10 cellular contexts compared by ENCODE assay signal in genomic region chr5:67301285-67301904, GRCh38.
DNase-seq lines count a peak whose midpoint lies in the region; ATAC-seq and TF ChIP-seq lines count a peak whose summit lies in the region.
"Had no signal": no experiment of that assay in that cellular context is flagged by ENCODE, and none has a peak within 500 bp of the region (broad histone marks: within the 10 kb centered on the region; RNA-seq: fewer than 3 reads in every experiment).

No MANE protein-coding gene starts in this region.

- H3K4me1 Mint-ChIP-seq in CD14-positive monocyte = peaks cover 56% of the 10 kb centered on the region
- H3K4me1 Mint-ChIP-seq in immature natural killer cell = peaks cover 30 to 31% of the 10 kb centered on the region in 2 donors
- H3K4me1 Mint-ChIP-seq in activated CD8-positive, alpha-beta memory T cell treated with anti-CD3 and anti-CD28 coated beads, Interleukin-2, amount 10 ng/mL, durations not matched to agents 7 days and 5 days = peaks cover 6% of the 10 kb centered on the region

- CTCF ChIA-PET in activated CD8-positive, alpha-beta memory T cell treated with anti-CD3 and anti-CD28 coated beads, Interleukin-2, amount 10 ng/mL, durations not matched to agents 7 days and 5 days (lab: Charles Lee) = no interaction called here

- H3K27ac Mint-ChIP-seq in CD14-positive monocyte (peak overlapping the region; percentile 61 to 87 (median 82)), immature natural killer cell (peak overlapping the region in 1 of 6 donors; percentile 18)
- no peak overlapping the region for H3K27ac Mint-ChIP-seq in activated CD8-positive, alpha-beta memory T cell treated with anti-CD3 and anti-CD28 coated beads, Interleukin-2, amount 10 ng/mL, durations not matched to agents 7 days and 5 days
- H3K27ac Mint-ChIP-seq: dendritic cell treated with granulocyte-macrophage colony-stimulating factor and Interleukin-4, amounts not matched to agents 40 ng/mL and 50 ng/mL, for 4 days had no signal

- peaks cover 0 to 2% (median 1%) of the 10 kb centered on the region in 3 donors for H3K27me3 Mint-ChIP-seq in CD14-positive monocyte (ENCODE audit: low read depth in 3 of 3)
- peaks cover 0 to 6% (median 5%) of the 10 kb centered on the region in 3 donors for H3K27me3 Mint-ChIP-seq in immature natural killer cell (ENCODE audit: low read depth in 3 of 3)
- peaks cover 3% of the 10 kb centered on the region for H3K27me3 Mint-ChIP-seq in activated CD8-positive, alpha-beta memory T cell treated with anti-CD3 and anti-CD28 coated beads, Interleukin-2, amount 10 ng/mL, durations not matched to agents 7 days and 5 days
- H3K27me3 Mint-ChIP-seq: dendritic cell treated with granulocyte-macrophage colony-stimulating factor and Interleukin-4, amounts not matched to agents 40 ng/mL and 50 ng/mL, for 4 days had no signal

- DNase-seq in CD14-positive monocyte (ENCODE audit: low spot score) (peak; percentile 72), fibroblast of peridontal ligament (ENCODE audit: extremely low read depth) (peak; percentile 90), pons (ENCODE audit: low spot score) (peak; percentile 29), NCI-H1436 (lab: John Stamatoyannopoulos, UW) (no peak), immature natural killer cell (no peak)
- DNase-seq in activated CD8-positive, alpha-beta memory T cell treated with anti-CD3 and anti-CD28 coated beads, Interleukin-2, amount 10 ng/mL, durations not matched to agents 7 days and 5 days = no peak
- DNase-seq: T-helper 1 cell had no signal

- no peak overlapping the region for H3K4me3 Mint-ChIP-seq in CD14-positive monocyte
- peak overlapping the region in 1 of 5 donors; percentile 14 for H3K4me3 Mint-ChIP-seq in immature natural killer cell
- no peak overlapping the region for H3K4me3 Mint-ChIP-seq in activated CD8-positive, alpha-beta memory T cell treated with anti-CD3 and anti-CD28 coated beads, Interleukin-2, amount 10 ng/mL, durations not matched to agents 7 days and 5 days
- H3K4me3 Mint-ChIP-seq: dendritic cell treated with granulocyte-macrophage colony-stimulating factor and Interleukin-4, amounts not matched to agents 40 ng/mL and 50 ng/mL, for 4 days had no signal

- intact Hi-C loops in CD14-positive monocyte (cut with micrococcal nuclease) = no loop called here

- H3K9me3 Mint-ChIP-seq in CD14-positive monocyte = peaks cover 0 to 6% (median 1%) of the 10 kb centered on the region in 7 donors
- H3K9me3 Mint-ChIP-seq in immature natural killer cell = peaks cover 0 to 2% (median 0%) of the 10 kb centered on the region in 6 donors
- no peaks in the 10 kb centered on the region for H3K9me3 Mint-ChIP-seq in activated CD8-positive, alpha-beta memory T cell treated with anti-CD3 and anti-CD28 coated beads, Interleukin-2, amount 10 ng/mL, durations not matched to agents 7 days and 5 days (ENCODE audit: low read depth)

- H3K36me3 Mint-ChIP-seq in CD14-positive monocyte = peaks cover 0 to 3% of the 10 kb centered on the region in 2 donors
- H3K36me3 Mint-ChIP-seq in immature natural killer cell = no peaks in the 10 kb centered on the region
- no peaks in the 10 kb centered on the region for H3K36me3 Mint-ChIP-seq in activated CD8-positive, alpha-beta memory T cell treated with anti-CD3 and anti-CD28 coated beads, Interleukin-2, amount 10 ng/mL, durations not matched to agents 7 days and 5 days

- no peak for ATAC-seq in GM21447 (IDR thresholded peaks at IDR 0.05; ENCODE audit: unreplicated experiment)
- ATAC-seq in activated CD8-positive, alpha-beta memory T cell treated with anti-CD3 and anti-CD28 coated beads, Interleukin-2, amount 10 ng/mL, durations not matched to agents 7 days and 5 days = no peak

- TF ChIP-seq CTCF in CD14-positive monocyte (IDR thresholded peaks at IDR 0.05) = no peak

TF ChIP-seq in PFSK-1, 5 proteins besides CTCF, POLR2A, EP300 and RAD21:
- peak; percentile 50 to 79; a peak in 2 of 4 replicates for TF ChIP-seq REST (IDR thresholded peaks at IDR 0.05; ENCODE audit: insufficient read depth in 1 of 2, low read depth in 2 of 2, low read length in 2 of 2)
- TF ChIP-seq FOXP2 (optimal IDR thresholded peaks at IDR 0.05; ENCODE audit: borderline replicate concordance, extremely low read depth, extremely low read length, insufficient read depth) = no peak
- TF ChIP-seq TAF1 (IDR thresholded peaks at IDR 0.05; ENCODE audit: borderline replicate concordance, insufficient read depth, low read length) = peak; percentile 36; the same call in 1 of the 2 replicates

Comparison
In these comparisons a context has a peak if more than half of its experiments do, and no peak if none do; other contexts are left out.
1. DNase-seq: peak in CD14-positive monocyte (single experiment), fibroblast of peridontal ligament (single experiment) and pons (single experiment); none in NCI-H1436 (single experiment), immature natural killer cell (0 of 3) and activated CD8-positive, alpha-beta memory T cell treated with anti-CD3 and anti-CD28 coated beads, Interleukin-2, amount 10 ng/mL, durations not matched to agents 7 days and 5 days (single experiment).